Comparison of ENCODE assay signal across 7 cellular contexts in the genomic region with DNA sequence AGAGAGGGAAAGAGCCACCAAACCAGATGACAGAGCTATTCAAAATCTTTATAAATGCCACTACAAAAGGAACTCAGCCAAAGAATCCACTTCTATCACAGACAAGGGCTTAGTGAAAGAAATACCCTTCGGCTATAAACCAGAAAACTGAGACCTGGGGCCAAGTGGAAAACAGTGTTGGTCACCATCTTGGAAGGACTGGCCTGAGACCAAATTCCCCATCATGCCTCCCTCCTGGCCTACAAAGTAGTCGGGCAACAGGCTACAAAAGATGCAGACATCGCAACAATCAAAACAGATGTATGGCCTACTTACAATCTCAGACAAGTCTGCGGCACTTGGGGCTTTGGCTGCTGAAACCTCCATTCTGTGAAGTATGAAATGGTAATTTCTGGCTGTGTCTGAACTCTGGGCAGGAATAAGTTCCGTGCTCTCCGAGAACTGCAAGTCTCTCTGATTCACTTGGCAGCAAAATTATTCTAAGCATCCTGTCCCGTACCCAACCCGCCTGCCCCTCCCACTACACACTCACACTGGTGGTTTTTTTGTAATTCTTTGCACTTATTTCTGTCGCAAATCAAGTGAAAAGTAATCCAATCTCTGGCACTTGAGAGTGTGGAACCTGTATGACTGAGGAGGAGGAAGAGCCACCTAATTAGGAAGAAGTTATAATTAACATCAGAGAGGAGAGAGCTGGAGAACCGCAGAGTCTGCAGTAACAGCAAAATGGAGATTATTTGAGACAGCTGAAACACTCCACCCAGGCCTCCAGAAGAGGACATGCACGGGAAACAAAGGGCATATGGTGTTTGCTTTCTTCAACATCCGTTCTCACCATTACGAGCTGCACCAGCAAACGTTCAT.
A peak's percentile ranks its signal among the peaks of the same experiment; 100 is the strongest.
DNase-seq lines count a peak whose midpoint lies in the region; ATAC-seq lines count a peak whose summit lies in the region.

No MANE protein-coding gene starts in this region.

- DNase-seq in NCI-H1092 treated with DMSO at 0.1 percent for 48 hours (lab: John Stamatoyannopoulos, UW) (peak; percentile 78), fibroblast of peridontal ligament (ENCODE audit: extremely low read depth) (peak; percentile 55), medulla oblongata (ENCODE audit: extremely low spot score) (no peak), AML-193 (lab: John Stamatoyannopoulos, UW) (no peak)
- DNase-seq in activated CD4-positive, alpha-beta T cell treated with anti-CD3 and anti-CD28 coated beads, Interleukin-2, amount 50 U/mL, for 1 hour: peak; percentile 43
- DNase-seq in stimulated activated CD4-positive, alpha-beta T cell treated with anti-CD3 and anti-CD28 coated beads, Interleukin-4, amount 100 ng/mL, for 24 hours: peak; percentile 46

- ATAC-seq in HG03457 (IDR thresholded peaks at IDR 0.05; ENCODE audit: unreplicated experiment): no peak

Comparison
In these comparisons a context has a peak if more than half of its experiments do, and no peak if none do; other contexts are left out.
1. DNase-seq: peak in NCI-H1092 treated with DMSO at 0.1 percent for 48 hours (single experiment), activated CD4-positive, alpha-beta T cell treated with anti-CD3 and anti-CD28 coated beads, Interleukin-2, amount 50 U/mL, for 1 hour (single experiment), fibroblast of peridontal ligament (single experiment) and stimulated activated CD4-positive, alpha-beta T cell treated with anti-CD3 and anti-CD28 coated beads, Interleukin-4, amount 100 ng/mL, for 24 hours (single experiment); none in medulla oblongata (single experiment) and AML-193 (0 of 2).